Comparison of ENCODE assay signal across 20 cellular contexts in the genomic region with DNA sequence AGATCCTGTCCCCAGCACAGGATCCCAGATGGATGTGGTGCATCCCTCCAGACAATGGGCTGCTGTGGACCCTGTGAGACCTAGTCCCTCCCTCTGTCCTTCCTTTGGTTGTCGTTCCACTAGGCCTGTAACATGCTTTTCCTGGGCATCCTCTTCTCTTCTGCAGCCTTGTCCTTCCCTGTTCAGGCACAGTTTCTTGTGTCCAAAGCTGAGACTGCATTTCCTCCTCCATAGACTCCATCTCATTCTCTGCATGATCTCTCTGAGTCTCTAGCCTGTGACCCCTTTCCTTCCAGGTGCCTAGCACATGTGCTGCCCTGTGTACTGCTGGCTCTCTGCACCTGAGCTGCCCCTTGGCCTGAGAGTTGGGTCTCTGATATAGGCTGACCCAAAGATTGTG.
DNase-seq lines count a peak whose midpoint lies in the region; ATAC-seq and TF ChIP-seq lines count a peak whose summit lies in the region.
"Had no signal": no experiment of that assay in that cellular context is flagged by ENCODE, and none has a peak within 500 bp of the region (broad histone marks: within the 10 kb centered on the region; RNA-seq: fewer than 3 reads in every experiment).

No MANE protein-coding gene starts in this region.

- no peaks in the 10 kb centered on the region for H4K20me1 ChIP-seq in IMR-90 (ENCODE audit: insufficient read depth, low read length)

- H3K4me1 ChIP-seq in IMR-90 (ENCODE audit: control insufficient read depth, insufficient read depth, low read length) (peaks cover 4% of the 10 kb centered on the region; the same call in 1 of the 2 replicates), trophoblast cell (ENCODE audit: control insufficient read depth in 1 of 2, insufficient read depth in 2 of 2, low read length in 2 of 2) (peaks cover 10 to 12% of the 10 kb centered on the region in 2 experiments)
- H3K4me1 ChIP-seq: A549 had no signal

- POLR2A ChIA-PET in IMR-90 (lab: Charles Lee; ENCODE audit: unreplicated experiment) (no interaction called here), GM10248 (lab: Yijun Ruan, JAX) (no interaction called here)

- H3K14ac ChIP-seq in IMR-90 (replicated peaks; ENCODE audit: low read depth, low read length): no peak overlapping the region
- H3K14ac ChIP-seq in trophoblast cell (ENCODE audit: low read length): peak overlapping the region; percentile 69

- H2BK12ac ChIP-seq in trophoblast cell (ENCODE audit: low read length): peak overlapping the region; percentile 37

- H3K79me2 ChIP-seq in trophoblast cell (ENCODE audit: control insufficient read depth, insufficient read depth, low read length, poor library complexity): peaks cover 1% of the 10 kb centered on the region

- H2BK5ac ChIP-seq in IMR-90 (ENCODE audit: low read depth, low read length, poor library complexity, severe bottlenecking) (no peak overlapping the region), trophoblast cell (ENCODE audit: low read depth, low read length, poor library complexity) (no peak overlapping the region)

- 0 out of 2 replicates have a peak, but pooled peaks cover 3% of the 10 kb centered on the region for H3K9me1 ChIP-seq in IMR-90 (ENCODE audit: insufficient read depth, low read length)

- dilution Hi-C loops in IMR-90 (cut with HindIII; ENCODE audit: low sequenced_read_pairs, unreplicated experiment): no loop called here

- H3K27ac ChIP-seq in IMR-90 (ENCODE audit: insufficient read depth, low read length) (no peak overlapping the region), trophoblast cell (ENCODE audit: low read depth, low read length) (no peak overlapping the region)
- H3K27ac ChIP-seq: A549, GM23248 had no signal

- no peak overlapping the region for H2BK20ac ChIP-seq in IMR-90 (ENCODE audit: low read depth, low read length)

- H3K9ac ChIP-seq in IMR-90 (ENCODE audit: low read depth, low read length) (no peak overlapping the region), trophoblast cell (ENCODE audit: low read length) (no peak overlapping the region)
- H3K9ac ChIP-seq: GM23248 had no signal

- H2AK5ac ChIP-seq in IMR-90 (ENCODE audit: low read depth, low read length) (0 out of 2 replicates have a peak overlapping the region, but pooled peaks have one; percentile 4), trophoblast cell (ENCODE audit: low read length) (peak overlapping the region; percentile 28)

- no TSS peak for BruUV-seq in IMR-90 (replicated peaks; lab: Mats Ljungman, UMichigan)

- H4K8ac ChIP-seq in IMR-90 (ENCODE audit: low read depth in 2 of 2, low read length in 2 of 2) (no peak overlapping the region), trophoblast cell (ENCODE audit: low read depth, low read length) (peak overlapping the region; percentile 50)

- H2BK120ac ChIP-seq in IMR-90 (ENCODE audit: low read depth, low read length): no peak overlapping the region; the same call in 1 of the 2 replicates
- H2BK120ac ChIP-seq in trophoblast cell (ENCODE audit: insufficient read depth, low read length, poor library complexity): peak overlapping the region; percentile 26

- no peaks in the 10 kb centered on the region for H3K79me1 ChIP-seq in IMR-90 (ENCODE audit: low read depth in 1 of 2, low read length in 2 of 2)
- H3K79me1 ChIP-seq in trophoblast cell (ENCODE audit: low read length): peaks cover 6% of the 10 kb centered on the region

- H3K27me3 ChIP-seq in IMR-90 (ENCODE audit: control insufficient read depth, insufficient read depth, low read length): peaks cover 2% of the 10 kb centered on the region; the same call in 1 of the 2 replicates
- H3K27me3 ChIP-seq in trophoblast cell (ENCODE audit: insufficient read depth, low read length): no peaks in the 10 kb centered on the region

- CTCF ChIA-PET in IMR-90 (lab: Yijun Ruan, JAX) (no interaction called here), GM10248 (lab: Yijun Ruan, JAX) (interaction anchor here (1.1 kb wide), 1 partner anchor 23 kb away, joined by 4 read pairs; no protein-coding TSS in a partner anchor)

- no peak overlapping the region for H3K18ac ChIP-seq in IMR-90 (ENCODE audit: low read depth, low read length)
- H3K18ac ChIP-seq in trophoblast cell (ENCODE audit: low read length): no peak overlapping the region

- peak overlapping the region; percentile 41; the same call in 1 of the 3 replicates for H2BK15ac ChIP-seq in IMR-90 (ENCODE audit: low read depth, low read length)

- no peak overlapping the region for H3K4ac ChIP-seq in IMR-90 (ENCODE audit: low read depth, low read length)
- H3K4ac ChIP-seq in trophoblast cell (ENCODE audit: low read depth, low read length): no peak overlapping the region

- no peak overlapping the region for H3K56ac ChIP-seq in IMR-90 (ENCODE audit: extremely low read depth, insufficient read depth, low read length)

- H2AFZ ChIP-seq in IMR-90 (replicated peaks; ENCODE audit: low read length, poor library complexity) (no peak overlapping the region), trophoblast cell (ENCODE audit: insufficient read depth, low read length, poor library complexity) (no peak overlapping the region)
- H2AFZ ChIP-seq: GM23248 had no signal

- no peak overlapping the region for H4K12ac ChIP-seq in trophoblast cell (ENCODE audit: low read depth, low read length)

- peak; percentile 0 for DNase-seq in AG20443 (ENCODE audit: low spot score)
- DNase-seq in IMR-90: no peak
- peak; percentile 12 for DNase-seq in islet precursor cell
- no peak for DNase-seq in trophoblast cell
- no peak for DNase-seq in GM10248 (ENCODE audit: extremely low spot score)
- no peak for DNase-seq in activated gamma-delta T cell treated with Interleukin-2 at 50 U/mL for 16 hours
- DNase-seq in cerebellum (ENCODE audit: low spot score): no peak
- DNase-seq: 8988T; ACHN; C1 segment of cervical spinal cord; CD4-positive, alpha-beta memory T cell; COR-L47; DMS153; EL; GDM1; GM23248; H7; HCEC 1CT had no signal

- 100% methylated on average over 1 of the region's 1 CpG; no CpG with 5 or more reads in 1 of the 2 experiments for WGBS in IMR-90 (ENCODE audit: extremely low coverage in 2 of 2, insufficient read length in 1 of 2), 2 experiments
- WGBS in trophoblast cell (ENCODE audit: extremely low coverage, insufficient coverage, insufficient read length): no CpG with 5 or more reads among the region's 1 CpG

- no peak for TF ChIP-seq POLR2A in IMR-90 (IDR thresholded peaks at IDR 0.05; ENCODE audit: low read depth, low read length)

- H3K4me2 ChIP-seq in IMR-90 (ENCODE audit: low read depth, low read length) (no peak overlapping the region), trophoblast cell (ENCODE audit: low read length) (no peak overlapping the region)
- H3K4me2 ChIP-seq: A549 had no signal

- H2AK9ac ChIP-seq in IMR-90 (replicated peaks; ENCODE audit: low read depth, low read length, poor library complexity): no peak overlapping the region

- H3K23ac ChIP-seq in IMR-90 (ENCODE audit: low read depth, low read length) (no peak overlapping the region), trophoblast cell (ENCODE audit: low read length) (no peak overlapping the region)

- intact Hi-C loops in IMR-90 (cut with micrococcal nuclease): no loop called here

- in situ Hi-C loops in IMR-90 (cut with MboI; ENCODE audit: low sequenced_read_pairs): no loop called here

- no peak for ATAC-seq in IMR-90 (ENCODE audit: low read depth)
- ATAC-seq in GM21381 (IDR thresholded peaks at IDR 0.05; ENCODE audit: unreplicated experiment): no peak
- ATAC-seq: A549 had no signal

- H3K4me3 ChIP-seq in IMR-90 (ENCODE audit: insufficient read depth, low read depth, low read length): no peak overlapping the region
- H3K4me3 ChIP-seq in trophoblast cell (ENCODE audit: low read depth, low read length): no peak overlapping the region
- H3K4me3 ChIP-seq: A549, GM23248 had no signal

- TF ChIP-seq CTCF in IMR-90 (conservative IDR thresholded peaks at IDR 0.05; ENCODE audit: low read depth, low read length) (no peak), GM10248 (IDR thresholded peaks at IDR 0.05; ENCODE audit: control extremely low read depth, extremely low read depth, low read depth, missing control alignments) (no peak)

- H3K9me3 ChIP-seq in IMR-90 (ENCODE audit: control insufficient read depth, insufficient read depth, low read length): no peaks in the 10 kb centered on the region
- no peaks in the 10 kb centered on the region for H3K9me3 ChIP-seq in trophoblast cell (ENCODE audit: insufficient read depth, low read depth, low read length)
- H3K9me3 ChIP-seq: A549 had no signal

- no peak for TF ChIP-seq RAD21 in IMR-90 (IDR thresholded peaks at IDR 0.05; ENCODE audit: low read length)

- H3K36me3 ChIP-seq in IMR-90 (ENCODE audit: control insufficient read depth, insufficient read depth, low read length) (no peaks in the 10 kb centered on the region), trophoblast cell (ENCODE audit: control insufficient read depth in 1 of 2, insufficient read depth in 2 of 2, low read length in 2 of 2) (no peaks in the 10 kb centered on the region)

- H4K91ac ChIP-seq in IMR-90 (ENCODE audit: insufficient read depth, low read depth, low read length) (no peak overlapping the region), trophoblast cell (ENCODE audit: low read depth, low read length) (peak overlapping the region; percentile 79)

- no peak overlapping the region for H4K5ac ChIP-seq in IMR-90 (ENCODE audit: low read depth, low read length)

TF ChIP-seq in IMR-90, 13 proteins besides CTCF, POLR2A, EP300 and RAD21 (continues in another document):
- no peak for TF ChIP-seq RFX5 (IDR thresholded peaks at IDR 0.05; ENCODE audit: low read depth, low read length)
- TF ChIP-seq, protein P1, sequence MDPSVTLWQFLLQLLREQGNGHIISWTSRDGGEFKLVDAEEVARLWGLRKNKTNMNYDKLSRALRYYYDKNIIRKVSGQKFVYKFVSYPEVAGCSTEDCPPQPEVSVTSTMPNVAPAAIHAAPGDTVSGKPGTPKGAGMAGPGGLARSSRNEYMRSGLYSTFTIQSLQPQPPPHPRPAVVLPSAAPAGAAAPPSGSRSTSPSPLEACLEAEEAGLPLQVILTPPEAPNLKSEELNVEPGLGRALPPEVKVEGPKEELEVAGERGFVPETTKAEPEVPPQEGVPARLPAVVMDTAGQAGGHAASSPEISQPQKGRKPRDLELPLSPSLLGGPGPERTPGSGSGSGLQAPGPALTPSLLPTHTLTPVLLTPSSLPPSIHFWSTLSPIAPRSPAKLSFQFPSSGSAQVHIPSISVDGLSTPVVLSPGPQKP (IDR thresholded peaks at IDR 0.05; ENCODE audit: borderline replicate concordance, low read depth, low read length): no peak
- no peak for TF ChIP-seq MAZ (IDR thresholded peaks at IDR 0.05; ENCODE audit: borderline replicate concordance, low read depth, low read length)
- TF ChIP-seq CHD1 (IDR thresholded peaks at IDR 0.05; ENCODE audit: low read depth, low read length): no peak
- TF ChIP-seq RCOR1 (IDR thresholded peaks at IDR 0.05; ENCODE audit: insufficient replicate concordance, low read length): no peak
- TF ChIP-seq MAFK (IDR thresholded peaks at IDR 0.05; ENCODE audit: low read depth, low read length): no peak
- TF ChIP-seq NFE2L2 (IDR thresholded peaks at IDR 0.05; ENCODE audit: low read depth, low read length): no peak
- no peak for TF ChIP-seq MXI1 (IDR thresholded peaks at IDR 0.05; ENCODE audit: borderline replicate concordance, low read depth, low read length)
- TF ChIP-seq BHLHE40 (IDR thresholded peaks at IDR 0.05; ENCODE audit: low read depth, low read length): no peak
- no peak for TF ChIP-seq CEBPB (IDR thresholded peaks at IDR 0.05; ENCODE audit: low read depth, low read length)

Comparison
In these comparisons a context has a peak if more than half of its experiments do, and no peak if none do; other contexts are left out.
1. DNase-seq: peak in AG20443 (single experiment) and islet precursor cell (single experiment); none in IMR-90 (single experiment), trophoblast cell (0 of 2), GM10248 (single experiment), activated gamma-delta T cell treated with Interleukin-2 at 50 U/mL for 16 hours (single experiment) and cerebellum (single experiment).